Comparison of ENCODE assay signal across 24 cellular contexts in genomic region chrX:150410513-150410912, GRCh38. TPM values are rescaled to one million over a fixed set of nuclear protein-coding genes. Genes with fewer than 3 reads are reported as not detected.
DNase-seq lines count a peak whose midpoint lies in the region; ATAC-seq lines count a peak whose summit lies in the region.
"Had no signal": no experiment of that assay in that cellular context is flagged by ENCODE, and none has a peak within 500 bp of the region (broad histone marks: within the 10 kb centered on the region; RNA-seq: fewer than 3 reads in every experiment).

No MANE protein-coding gene starts in this region.

- H3K9me3 ChIP-seq in CD8-positive, alpha-beta memory T cell (ENCODE audit: low read length) = no peaks in the 10 kb centered on the region
- no peaks in the 10 kb centered on the region for H3K9me3 ChIP-seq in naive thymus-derived CD4-positive, alpha-beta T cell (ENCODE audit: control insufficient read depth in 2 of 3, low read length in 3 of 3)
- H3K9me3 ChIP-seq: colonic mucosa, ovary, upper lobe of left lung had no signal

- H3K36me3 ChIP-seq in CD8-positive, alpha-beta memory T cell (ENCODE audit: insufficient read depth, low read length) = no peaks in the 10 kb centered on the region
- no peaks in the 10 kb centered on the region for H3K36me3 ChIP-seq in naive thymus-derived CD4-positive, alpha-beta T cell (ENCODE audit: control insufficient read depth in 2 of 3, insufficient read depth in 3 of 3, low read length in 3 of 3)
- H3K36me3 ChIP-seq: colonic mucosa, ovary, upper lobe of left lung had no signal

- H3K4me1 ChIP-seq in CD8-positive, alpha-beta memory T cell (ENCODE audit: insufficient read depth, low read length) = peaks cover 17% of the 10 kb centered on the region
- H3K4me1 ChIP-seq in naive thymus-derived CD4-positive, alpha-beta T cell (ENCODE audit: control insufficient read depth in 2 of 2, insufficient read depth in 2 of 2, low read length in 2 of 2) = peaks cover 10 to 21% of the 10 kb centered on the region in 2 donors
- H3K4me1 ChIP-seq: colonic mucosa, upper lobe of left lung had no signal

- no peaks in the 10 kb centered on the region for H3K9me3 Mint-ChIP-seq in CD8-positive, alpha-beta memory T cell
- no peaks in the 10 kb centered on the region for H3K9me3 Mint-ChIP-seq in T-helper 1 cell treated with Interleukin-12 subunit alpha and Interleukin-12 subunit beta and Interleukin-4 antibody, amounts not matched to agents 30 μg/mL and 1 μg/mL, for 36 hours
- H3K9me3 Mint-ChIP-seq in naive thymus-derived CD4-positive, alpha-beta T cell = peaks cover 0 to 1% (median 0%) of the 10 kb centered on the region in 11 donors
- H3K9me3 Mint-ChIP-seq: activated naive CD4-positive, alpha-beta T cell treated with anti-CD3 and anti-CD28 coated beads, Interleukin-2, amount 50 U/mL, for 24 hours had no signal

- no peak overlapping the region for H3K27ac ChIP-seq in CD8-positive, alpha-beta memory T cell (ENCODE audit: low read depth, low read length)
- H3K27ac ChIP-seq in naive thymus-derived CD4-positive, alpha-beta T cell (ENCODE audit: low read depth, low read length) = no peak overlapping the region
- H3K27ac ChIP-seq in substantia nigra (ENCODE audit: low read depth, low read length, poor library complexity, severe bottlenecking) = no peak overlapping the region
- H3K27ac ChIP-seq: C4-2B, colonic mucosa, ovary, upper lobe of left lung, VCaP had no signal

- intact Hi-C loops in naive thymus-derived CD4-positive, alpha-beta T cell (cut with micrococcal nuclease) = loop anchor here in 1 of 2 donors (1.0 kb wide), 2 partner anchors 47 to 69 kb away; partner anchors contain the start of gene MAMLD1

- H3K27me3 ChIP-seq in CD8-positive, alpha-beta memory T cell (ENCODE audit: insufficient read depth, low read length, poor library complexity, severe bottlenecking) = no peaks in the 10 kb centered on the region
- H3K27me3 ChIP-seq in naive thymus-derived CD4-positive, alpha-beta T cell (ENCODE audit: control insufficient read depth in 2 of 2, insufficient read depth in 2 of 2, low read length in 2 of 2) = no peaks in the 10 kb centered on the region
- H3K27me3 ChIP-seq: colonic mucosa, ovary, upper lobe of left lung had no signal

- ATAC-seq in naive thymus-derived CD4-positive, alpha-beta T cell = peak; percentile 81

- POLR2A ChIA-PET in CD8-positive, alpha-beta memory T cell (lab: Charles Lee) = interaction anchor here (1.1 kb wide), 1 partner anchor 68 kb away, joined by 6 read pairs; no protein-coding TSS in a partner anchor
- POLR2A ChIA-PET in naive thymus-derived CD4-positive, alpha-beta T cell (lab: Charles Lee) = no interaction called here

- H3K4me1 Mint-ChIP-seq in CD8-positive, alpha-beta memory T cell = peaks cover 24 to 43% (median 32%) of the 10 kb centered on the region in 3 donors
- H3K4me1 Mint-ChIP-seq in T-helper 1 cell treated with Interleukin-12 subunit alpha and Interleukin-12 subunit beta and Interleukin-4 antibody, amounts not matched to agents 30 μg/mL and 1 μg/mL, for 36 hours (ENCODE audit: low read depth) = peaks cover 27% of the 10 kb centered on the region
- peaks cover 0 to 47% (median 16%) of the 10 kb centered on the region in 7 donors for H3K4me1 Mint-ChIP-seq in naive thymus-derived CD4-positive, alpha-beta T cell

- peak overlapping the region in 6 of 7 donors; percentile 33 to 62 (median 58) for H3K4me3 Mint-ChIP-seq in CD8-positive, alpha-beta memory T cell
- H3K4me3 Mint-ChIP-seq in T-helper 1 cell treated with Interleukin-12 subunit alpha and Interleukin-12 subunit beta and Interleukin-4 antibody, amounts not matched to agents 30 μg/mL and 1 μg/mL, for 36 hours = peak overlapping the region; percentile 32
- H3K4me3 Mint-ChIP-seq in naive thymus-derived CD4-positive, alpha-beta T cell = peak overlapping the region in 5 of 10 donors; percentile 17 to 71 (median 29)
- H3K4me3 Mint-ChIP-seq: activated naive CD4-positive, alpha-beta T cell treated with anti-CD3 and anti-CD28 coated beads, Interleukin-2, amount 50 U/mL, for 24 hours had no signal

- H3K27ac Mint-ChIP-seq in CD8-positive, alpha-beta memory T cell = peak overlapping the region; percentile 6 to 83 (median 49)
- peak overlapping the region; percentile 71 for H3K27ac Mint-ChIP-seq in T-helper 1 cell treated with Interleukin-12 subunit alpha and Interleukin-12 subunit beta and Interleukin-4 antibody, amounts not matched to agents 30 μg/mL and 1 μg/mL, for 36 hours
- H3K27ac Mint-ChIP-seq in naive thymus-derived CD4-positive, alpha-beta T cell = peak overlapping the region in 4 of 9 donors; percentile 21 to 72 (median 38)
- H3K27ac Mint-ChIP-seq: activated naive CD4-positive, alpha-beta T cell treated with anti-CD3 and anti-CD28 coated beads, Interleukin-2, amount 50 U/mL, for 24 hours had no signal

- peaks cover 0 to 14% of the 10 kb centered on the region in 2 donors for H3K27me3 Mint-ChIP-seq in CD8-positive, alpha-beta memory T cell
- peaks cover 4% of the 10 kb centered on the region for H3K27me3 Mint-ChIP-seq in T-helper 1 cell treated with Interleukin-12 subunit alpha and Interleukin-12 subunit beta and Interleukin-4 antibody, amounts not matched to agents 30 μg/mL and 1 μg/mL, for 36 hours (ENCODE audit: low read depth)
- peaks cover 0 to 3% (median 0%) of the 10 kb centered on the region in 5 donors for H3K27me3 Mint-ChIP-seq in naive thymus-derived CD4-positive, alpha-beta T cell

- H3K4me3 ChIP-seq in CD8-positive, alpha-beta memory T cell (ENCODE audit: low read length) = no peak overlapping the region
- H3K4me3 ChIP-seq in naive thymus-derived CD4-positive, alpha-beta T cell (ENCODE audit: low read length) = no peak overlapping the region
- H3K4me3 ChIP-seq: colonic mucosa, lung, ovary, upper lobe of left lung had no signal

- no peaks in the 10 kb centered on the region for H3K36me3 Mint-ChIP-seq in CD8-positive, alpha-beta memory T cell
- peaks cover 5% of the 10 kb centered on the region for H3K36me3 Mint-ChIP-seq in T-helper 1 cell treated with Interleukin-12 subunit alpha and Interleukin-12 subunit beta and Interleukin-4 antibody, amounts not matched to agents 30 μg/mL and 1 μg/mL, for 36 hours (ENCODE audit: low read depth)
- H3K36me3 Mint-ChIP-seq in naive thymus-derived CD4-positive, alpha-beta T cell = peaks cover 0 to 14% (median 0%) of the 10 kb centered on the region in 5 donors
- H3K36me3 Mint-ChIP-seq: activated naive CD4-positive, alpha-beta T cell treated with anti-CD3 and anti-CD28 coated beads, Interleukin-2, amount 50 U/mL, for 24 hours had no signal

- DNase-seq in activated naive CD4-positive, alpha-beta T cell treated with Interleukin-2 at 50 U/mL for 16 hours = peak; percentile 3
- DNase-seq in activated naive CD4-positive, alpha-beta T cell treated with anti-CD3 and anti-CD28 coated beads, Interleukin-2, amount 50 U/mL, for 16 hours = no peak
- peak in 3 of 5 donors; percentile 1 to 54 (median 2) for DNase-seq in CD8-positive, alpha-beta memory T cell
- DNase-seq in naive thymus-derived CD4-positive, alpha-beta T cell = peak in 6 of 9 donors; percentile 3 to 54 (median 31)
- no peak for DNase-seq in substantia nigra (lab: John Stamatoyannopoulos, UW)
- no peak for DNase-seq in hepatic stellate cell (ENCODE audit: low spot score)
- DNase-seq: activated T-cell treated with anti-CD3 and anti-CD28 coated beads for 4 hours; colonic mucosa; DMS153; effector CD8-positive, alpha-beta T cell; glutamatergic neuron; Karpas-422; kidney glomerular epithelial cell; NCI-H446; ovary; retina; stimulated activated CD4-positive, alpha-beta T cell treated with anti-CD3 and anti-CD28 coated beads, Interleukin-2, amount 100 ng/mL, for 24 hours; upper lobe of left lung had no signal

- CTCF ChIA-PET in CD8-positive, alpha-beta memory T cell (lab: Charles Lee) = interaction anchor here (1.3 kb wide), 1 partner anchor 75 kb away, joined by 3 read pairs; no protein-coding TSS in a partner anchor
- CTCF ChIA-PET in naive thymus-derived CD4-positive, alpha-beta T cell (lab: Charles Lee) = no interaction called here

RNA-seq across cellular contexts. Expression of gene MAMLD1, which starts 47.4 kb away (rescaled TPM):
- total RNA-seq in CD8-positive, alpha-beta memory T cell = 1 to 10 TPM; 6.2 to 7.3 TPM
- polyA plus RNA-seq in CD8-positive, alpha-beta memory T cell = 1.8 TPM
- total RNA-seq in naive thymus-derived CD4-positive, alpha-beta T cell = 1 to 10 TPM in 2 of 5 experiments, under 1 TPM in 3; 0.14 to 8.9 (median 0.46) TPM
- under 1 TPM in 1 of 2 donors, not detected in 1; 0.13 TPM for polyA plus RNA-seq in naive thymus-derived CD4-positive, alpha-beta T cell
- total RNA-seq: OCI-LY7 had no signal

Comparison
In these comparisons a context has a peak if more than half of its experiments do, and no peak if none do; other contexts are left out.
1. DNase-seq: peak in activated naive CD4-positive, alpha-beta T cell treated with Interleukin-2 at 50 U/mL for 16 hours (single experiment), CD8-positive, alpha-beta memory T cell (3 of 5) and naive thymus-derived CD4-positive, alpha-beta T cell (6 of 9); none in activated naive CD4-positive, alpha-beta T cell treated with anti-CD3 and anti-CD28 coated beads, Interleukin-2, amount 50 U/mL, for 16 hours (single experiment), substantia nigra (0 of 49) and hepatic stellate cell (single experiment).